In the genomic region with DNA sequence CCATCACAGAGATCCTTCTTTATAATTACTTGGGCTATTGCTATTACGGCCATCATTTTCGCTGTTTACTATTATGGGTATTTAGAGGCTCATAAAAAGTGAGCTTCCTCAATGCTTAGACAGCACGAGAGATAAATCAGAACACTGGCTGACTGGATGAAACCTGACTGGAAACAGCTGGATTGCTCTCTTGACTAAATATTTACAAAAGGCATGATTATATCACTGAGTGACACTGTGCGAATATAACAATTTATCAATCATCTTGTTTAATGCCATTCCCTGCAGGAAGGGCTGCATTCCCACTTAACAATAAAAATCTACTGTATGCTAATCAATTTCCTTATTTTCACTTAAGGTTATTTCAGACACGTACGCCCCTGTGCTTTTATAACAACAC, we compare ENCODE assay signal across 20 cellular contexts.
"Had no signal": no experiment of that assay in that cellular context is flagged by ENCODE, and none has a peak within 500 bp of the region (broad histone marks: within the 10 kb centered on the region; RNA-seq: fewer than 3 reads in every experiment).

No MANE protein-coding gene starts in this region.

- DNase-seq: activated CD4-positive, alpha-beta T cell treated with anti-CD3 and anti-CD28 coated beads, Interleukin-2, amount 10 ng/mL, durations not matched to agents 7 days and 5 days; activated CD8-positive, alpha-beta T cell treated with anti-CD3 and anti-CD28 coated beads, Interleukin-2, amount 10 ng/mL, durations not matched to agents 7 days and 5 days; activated naive CD4-positive, alpha-beta T cell treated with Interleukin-2 at 50 U/mL for 16 hours; activated naive CD8-positive, alpha-beta T cell treated with anti-CD3 and anti-CD28 coated beads, Interleukin-2, amount 10 ng/mL, durations not matched to agents 7 days and 5 days; activated T-cell treated with anti-CD3 and anti-CD28 coated beads, Interleukin-2, amount 50 U/mL, for 24 hours; body of pancreas; effector memory CD8-positive, alpha-beta T cell; foreskin fibroblast; hippocampal formation; islet precursor cell; left lung; mammary epithelial cell; naive B cell; stimulated activated CD4-positive, alpha-beta T cell treated with anti-CD3 and anti-CD28 coated beads, Interleukin-4, amount 100 ng/mL, for 24 hours; stomach; trophoblast cell had no signal

- ATAC-seq: activated CD4-positive, CD25-positive, alpha-beta regulatory T cell treated with anti-CD3 and anti-CD28 coated beads, Interleukin-2, amount 50 U/mL, for 24 hours; activated CD8-positive, alpha-beta T cell treated with anti-CD3 and anti-CD28 coated beads, Interleukin-2, amount 10 ng/mL, durations not matched to agents 7 days and 5 days; body of pancreas; effector memory CD8-positive, alpha-beta T cell; left lung; sciatic nerve; stimulated activated effector memory CD8-positive, alpha-beta T cell treated with anti-CD3 and anti-CD28 coated beads, Interleukin-12 subunit alpha, Interleukin-12 subunit beta, amount 100 ng/mL, for 72 hours had no signal

- H3K4me3 ChIP-seq: body of pancreas, left lung, stomach, vagina had no signal
